In genomic region chr19:10565567-10566407, GRCh38 we compare ENCODE assay signal across 8 cellular contexts. TPM values are rescaled to one million over a fixed set of nuclear protein-coding genes. Genes with fewer than 3 reads are reported as not detected.
DNase-seq lines count a peak whose midpoint lies in the region; ATAC-seq and TF ChIP-seq lines count a peak whose summit lies in the region.

KRI1 (minus strand) TSS chr19:10566010; CDS start chr19:10565999, 11 bp downstream.

- peak within 1 kb of the TSS; percentile 66 for H3K9ac ChIP-seq in IMR-90 (ENCODE audit: low read depth, low read length)

- H2BK120ac ChIP-seq in IMR-90 (ENCODE audit: low read depth, low read length), result peak within 1 kb of the TSS; percentile 14; the same call in 1 of the 2 replicates

- H4K5ac ChIP-seq in IMR-90 (ENCODE audit: low read depth, low read length), result peak within 1 kb of the TSS; percentile 40

- H2BK5ac ChIP-seq in IMR-90 (ENCODE audit: low read depth, low read length, poor library complexity, severe bottlenecking), result peak within 1 kb of the TSS; percentile 59

- H3K4me3 ChIP-seq in IMR-90 (ENCODE audit: insufficient read depth, low read depth, low read length) (peak within 1 kb of the TSS; percentile 61), OCI-LY7 (ENCODE audit: low read depth, low read length, poor library complexity, severe bottlenecking) (peak within 1 kb of the TSS; percentile 94), epithelial cell of esophagus (ENCODE audit: low read length) (peak within 1 kb of the TSS; percentile 83), mucosa of descending colon (peak within 1 kb of the TSS; percentile 75)

- H3K4me2 ChIP-seq in IMR-90 (ENCODE audit: low read depth, low read length) (peak within 1 kb of the TSS; percentile 85), OCI-LY7 (ENCODE audit: low read length) (peak within 1 kb of the TSS; percentile 89)

- H3K4me1 ChIP-seq in IMR-90 (ENCODE audit: control insufficient read depth, insufficient read depth, low read length), result peaks cover 2% of the 10 kb centered on the region
- H3K4me1 ChIP-seq in OCI-LY7 (ENCODE audit: insufficient read depth, low read length, poor library complexity, severe bottlenecking), result peaks cover 33% of the 10 kb centered on the region
- peaks cover 34% of the 10 kb centered on the region for H3K4me1 ChIP-seq in mucosa of descending colon (ENCODE audit: low read depth)

- dilution Hi-C loops in IMR-90 (cut with HindIII; ENCODE audit: low sequenced_read_pairs, unreplicated experiment), result no loop called here

- H3K4ac ChIP-seq in IMR-90 (ENCODE audit: low read depth, low read length), result peak within 1 kb of the TSS; percentile 63

- peaks cover 31% of the 10 kb centered on the region for H3K79me2 ChIP-seq in OCI-LY7 (ENCODE audit: insufficient read depth, low read depth, low read length)

- H2AK9ac ChIP-seq in IMR-90 (replicated peaks; ENCODE audit: low read depth, low read length, poor library complexity), result peak within 1 kb of the TSS; percentile 94

- no peaks in the 10 kb centered on the region for H3K27me3 ChIP-seq in IMR-90 (ENCODE audit: control insufficient read depth, insufficient read depth, low read length)

- no peak within 1 kb of the TSS for H2BK20ac ChIP-seq in IMR-90 (ENCODE audit: low read depth, low read length)

- peak within 1 kb of the TSS; percentile 90 for H2AK5ac ChIP-seq in IMR-90 (ENCODE audit: low read depth, low read length)

- peak within 1 kb of the TSS; percentile 36; the same call in 1 of the 2 replicates for H3K18ac ChIP-seq in IMR-90 (ENCODE audit: low read depth, low read length)

- H3K9me3 ChIP-seq in IMR-90 (ENCODE audit: control insufficient read depth, insufficient read depth, low read length) (no peaks in the 10 kb centered on the region), OCI-LY7 (ENCODE audit: low read length) (no peaks in the 10 kb centered on the region), mucosa of descending colon (no peaks in the 10 kb centered on the region)

- H2BK15ac ChIP-seq in IMR-90 (ENCODE audit: low read depth, low read length), result no peak within 1 kb of the TSS; the same call in 2 of the 3 replicates

- peak within 1 kb of the TSS; percentile 93 for H2AFZ ChIP-seq in IMR-90 (replicated peaks; ENCODE audit: low read length, poor library complexity)
- H2AFZ ChIP-seq in OCI-LY7 (ENCODE audit: low read length), result peak within 1 kb of the TSS; percentile 44; the same call in 1 of the 2 replicates

- peak within 1 kb of the TSS; percentile 77 for H3K14ac ChIP-seq in IMR-90 (replicated peaks; ENCODE audit: low read depth, low read length)

- intact Hi-C loops in IMR-90 (cut with micrococcal nuclease) (loop anchor here (2.0 kb wide), 1 partner anchor 63 kb away; the partner anchor contains the start of gene KEAP1), OCI-LY7 (cut with micrococcal nuclease; ENCODE audit: unreplicated experiment) (loop anchor here (1.0 to 10.0 kb wide), 6 partner anchors 11 to 309 kb away; partner anchors contain the start of genes CARM1, ICAM3, ILF3 and RAVER1), mucosa of descending colon (cut with DNase I, micrococcal nuclease) (no loop called here)

- ATAC-seq in GM21526 (IDR thresholded peaks at IDR 0.05; ENCODE audit: low FRiP score, unreplicated experiment) (peak; percentile 36), IMR-90 (ENCODE audit: low read depth) (peak; percentile 76), mucosa of descending colon (peak; percentile 79)

- no peaks in the 10 kb centered on the region for H3K9me2 ChIP-seq in OCI-LY7 (ENCODE audit: insufficient read depth, low read length)

- TF ChIP-seq POLR2A in IMR-90 (IDR thresholded peaks at IDR 0.05; ENCODE audit: low read depth, low read length), result 0 out of 2 replicates have a peak, but pooled peaks have one; percentile 40

- no peaks in the 10 kb centered on the region for H4K20me1 ChIP-seq in IMR-90 (ENCODE audit: insufficient read depth, low read length)
- no peaks in the 10 kb centered on the region for H4K20me1 ChIP-seq in OCI-LY7 (ENCODE audit: insufficient read depth, low read length)

- H3K79me1 ChIP-seq in IMR-90 (ENCODE audit: low read depth in 1 of 2, low read length in 2 of 2), result peaks cover 26 to 51% of the 10 kb centered on the region in 2 experiments

- POLR2A ChIA-PET in IMR-90 (lab: Charles Lee; ENCODE audit: unreplicated experiment), result interaction anchor here (0.5 to 0.7 kb wide), 4 partner anchors 60 to 607 kb away, joined by 3 to 5 read pairs (median 3); no protein-coding TSS in a partner anchor
- POLR2A ChIA-PET in OCI-LY7 (lab: Charles Lee), result interaction anchor here (0.7 to 1.0 kb wide), 3 partner anchors 12 to 185 kb away, joined by 3 to 4 read pairs (median 3); partner anchors contain the start of gene TYK2

- DNase-seq in DMS 273 treated with DMSO at 0.1 percent for 48 hours (lab: John Stamatoyannopoulos, UW) (peak; percentile 83), IMR-90 (peak; percentile 95), OCI-LY7 (ENCODE audit: low spot score) (peak; percentile 99), activated T-cell treated with anti-CD3 and anti-CD28 coated beads for 1 hour (ENCODE audit: low read depth) (peak; percentile 98), epithelial cell of esophagus (ENCODE audit: low read depth) (peak; percentile 97), mucosa of descending colon (peak; percentile 99 to 100 (median 99))
- peak; percentile 87 to 98 for DNase-seq in stimulated activated CD8-positive, alpha-beta memory T cell treated with anti-CD3 and anti-CD28 coated beads, Interleukin-4, amount 100 ng/mL, for 1 hour (ENCODE audit: low read depth in 2 of 2, low spot score in 1 of 2)

- peak within 1 kb of the TSS; percentile 70 for H4K91ac ChIP-seq in IMR-90 (ENCODE audit: insufficient read depth, low read depth, low read length)

- WGBS in IMR-90 (ENCODE audit: extremely low coverage in 2 of 2, insufficient read length in 1 of 2), 2 experiments, result 3% methylated on average over 35 of the region's 94 CpGs; no CpG with 5 or more reads in 1 of the 2 experiments

- H3K27ac ChIP-seq in IMR-90 (ENCODE audit: insufficient read depth, low read length) (peak within 1 kb of the TSS; percentile 75), OCI-LY7 (ENCODE audit: low read depth, low read length, poor library complexity, severe bottlenecking) (peak within 1 kb of the TSS; percentile 81)

- in situ Hi-C loops in IMR-90 (cut with MboI; ENCODE audit: low sequenced_read_pairs), result no loop called here

- BruUV-seq in IMR-90 (replicated peaks; lab: Mats Ljungman, UMichigan) (TSS peak; percentile 75), OCI-LY7 (replicated peaks; lab: Mats Ljungman, UMichigan) (no TSS peak)

- CTCF ChIA-PET in IMR-90 (lab: Yijun Ruan, JAX), result interaction anchor here (0.5 kb wide), 1 partner anchor 40 kb away, joined by 8 read pairs; no protein-coding TSS in a partner anchor
- CTCF ChIA-PET in OCI-LY7 (lab: Charles Lee; ENCODE audit: unreplicated experiment), result interaction anchor here (1.0 kb wide), 1 partner anchor 12 kb away, joined by 5 read pairs; no protein-coding TSS in a partner anchor

- H3K36me3 ChIP-seq in IMR-90 (ENCODE audit: control insufficient read depth, insufficient read depth, low read length), result peaks cover 6% of the 10 kb centered on the region; the same call in 1 of the 2 replicates
- H3K36me3 ChIP-seq in OCI-LY7 (ENCODE audit: insufficient read depth, low read length), result peaks cover 31% of the 10 kb centered on the region
- H3K36me3 ChIP-seq in mucosa of descending colon (ENCODE audit: low read depth), result no peaks in the 10 kb centered on the region

- peak within 1 kb of the TSS; percentile 73 for H3K23ac ChIP-seq in IMR-90 (ENCODE audit: low read depth, low read length)

- TF ChIP-seq CTCF in IMR-90 (conservative IDR thresholded peaks at IDR 0.05; ENCODE audit: low read depth, low read length) (peak; percentile 49), OCI-LY7 (conservative IDR thresholded peaks at IDR 0.05; ENCODE audit: low read length) (peak; percentile 52), epithelial cell of esophagus (IDR thresholded peaks at IDR 0.05; ENCODE audit: insufficient read depth, low read depth, low read length, missing control alignments) (no peak), mucosa of descending colon (IDR thresholded peaks at IDR 0.05) (peak; percentile 17)

- peak; percentile 14; the same call in 1 of the 2 replicates for TF ChIP-seq RAD21 in IMR-90 (IDR thresholded peaks at IDR 0.05; ENCODE audit: low read length)

- peak within 1 kb of the TSS; percentile 66; the same call in 1 of the 2 replicates for H3K56ac ChIP-seq in IMR-90 (ENCODE audit: extremely low read depth, insufficient read depth, low read length)

- H4K8ac ChIP-seq in IMR-90 (ENCODE audit: low read depth in 2 of 2, low read length in 2 of 2), result peak within 1 kb of the TSS; percentile 39 to 81; a peak in 3 of 4 replicates

- 0 out of 2 replicates have a peak, but pooled peaks cover 4% of the 10 kb centered on the region for H3K9me1 ChIP-seq in IMR-90 (ENCODE audit: insufficient read depth, low read length)

TF ChIP-seq in IMR-90, 13 proteins besides CTCF, POLR2A, EP300 and RAD21 (continues in another document):
- peak; percentile 68; the same call in 1 of the 2 replicates for TF ChIP-seq MXI1 (IDR thresholded peaks at IDR 0.05; ENCODE audit: borderline replicate concordance, low read depth, low read length)
- no peak for TF ChIP-seq CEBPB (IDR thresholded peaks at IDR 0.05; ENCODE audit: low read depth, low read length)
- 0 out of 2 replicates have a peak, but pooled peaks have one; percentile 1 for TF ChIP-seq USF2 (IDR thresholded peaks at IDR 0.05; ENCODE audit: low read depth, low read length)
- no peak for TF ChIP-seq CHD1 (IDR thresholded peaks at IDR 0.05; ENCODE audit: low read depth, low read length)
- TF ChIP-seq MAFK (IDR thresholded peaks at IDR 0.05; ENCODE audit: low read depth, low read length), result no peak
- TF ChIP-seq RCOR1 (IDR thresholded peaks at IDR 0.05; ENCODE audit: insufficient replicate concordance, low read length), result no peak
- TF ChIP-seq NFE2L2 (IDR thresholded peaks at IDR 0.05; ENCODE audit: low read depth, low read length), result no peak
- no peak for TF ChIP-seq FOS (IDR thresholded peaks at IDR 0.05; ENCODE audit: low read depth, low read length)
- peak; percentile 2; the same call in 1 of the 2 replicates for TF ChIP-seq MAZ (IDR thresholded peaks at IDR 0.05; ENCODE audit: borderline replicate concordance, low read depth, low read length)
- no peak for TF ChIP-seq BHLHE40 (IDR thresholded peaks at IDR 0.05; ENCODE audit: low read depth, low read length)

RNA-seq across cellular contexts. Expression of gene KRI1, which starts in this region (rescaled TPM):
- total RNA-seq in IMR-90 (2012; rRNA removed), result 5.7 and 7.8 TPM in 2 replicates
- polyA plus RNA-seq in IMR-90 (2012; rRNA removed), result 12.9 and 13.3 TPM in 2 replicates
- polyA plus RNA-seq in IMR-90 (2012; cell fraction: cytosol; rRNA removed), result 7.1 and 11.1 TPM in 2 replicates
- polyA plus RNA-seq in IMR-90 (2012; cell fraction: nucleus; rRNA removed; ENCODE audit: low replicate concordance), result 50.6 and 58.6 TPM in 2 replicates
- 44.9 and 53.6 TPM in 2 replicates for total RNA-seq in OCI-LY7 (2014; rRNA removed; shearing (Covaris generic))
- total RNA-seq in OCI-LY7 (2022), result 57.0 and 58.4 TPM in 2 replicates
- 10 to 100 TPM; 12.0 to 23.3 (median 17.0) TPM for total RNA-seq in mucosa of descending colon

Comparison
In these comparisons a context has a peak if more than half of its experiments do, and no peak if none do; other contexts are left out.
1. Peak in every context shown above with its lines: DNase-seq, ATAC-seq, H3K4me3 ChIP-seq and H3K27ac ChIP-seq.
2. intact Hi-C loops: an anchor here in IMR-90 (2.0 kb wide) and OCI-LY7 (1.0 to 10.0 kb wide); none called in mucosa of descending colon.